Comparison of ENCODE assay signal across 28 cellular contexts in the genomic region with DNA sequence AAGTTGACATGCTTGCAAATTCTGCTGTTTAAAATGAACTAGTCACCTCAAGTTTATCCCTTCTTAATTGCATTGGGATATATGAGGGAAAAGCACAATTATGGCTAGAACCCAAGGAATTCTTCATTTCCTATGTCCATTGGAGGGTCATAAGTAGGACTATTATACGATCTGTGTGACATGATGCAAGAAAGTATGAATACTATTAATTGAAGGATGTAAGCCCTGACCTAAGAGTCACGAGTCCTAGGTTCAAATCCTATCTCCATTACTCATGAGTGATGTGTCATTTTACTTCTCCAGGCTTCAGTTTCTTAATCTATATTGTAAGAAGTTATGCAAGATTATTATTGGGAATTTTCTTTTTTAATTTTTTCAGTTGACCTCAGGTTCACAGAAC.
"Had no signal": no experiment of that assay in that cellular context is flagged by ENCODE, and none has a peak within 500 bp of the region (broad histone marks: within the 10 kb centered on the region; RNA-seq: fewer than 3 reads in every experiment).

No MANE protein-coding gene starts in this region.

- H3K4me1 ChIP-seq: adrenal gland, esophagus squamous epithelium, gastroesophageal sphincter, pancreas, prostate gland, sigmoid colon, upper lobe of left lung, vagina had no signal

- DNase-seq: activated CD4-positive, alpha-beta T cell treated with anti-CD3 and anti-CD28 coated beads for 36 hours; activated CD4-positive, CD25-positive, alpha-beta regulatory T cell; activated CD8-positive, alpha-beta memory T cell treated with anti-CD3 and anti-CD28 coated beads for 24 hours; activated effector memory CD4-positive, alpha-beta T cell treated with anti-CD3 and anti-CD28 coated beads, Interleukin-2, amount 50 U/mL, for 16 hours; activated naive CD4-positive, alpha-beta T cell treated with anti-CD3 and anti-CD28 coated beads for 36 hours; activated naive CD8-positive, alpha-beta T cell treated with anti-CD3 and anti-CD28 coated beads for 36 hours; adrenal gland; aorta; caudate nucleus; endodermal cell; esophagus squamous epithelium; left colon; midbrain; naive thymus-derived CD4-positive, alpha-beta T cell; pancreas; retina; sigmoid colon; stimulated activated CD4-positive, alpha-beta T cell treated with anti-CD3 and anti-CD28 coated beads, Interleukin-1b, Interleukin-23, amount 100 ng/mL, for 48 hours; stimulated activated CD4-positive, alpha-beta T cell treated with anti-CD3 and anti-CD28 coated beads, Interleukin-4, amount 100 ng/mL, for 4 hours; stimulated activated CD8-positive, alpha-beta memory T cell treated with anti-CD3 and anti-CD28 coated beads, Interleukin-4, amount 100 ng/mL, for 48 hours; stimulated activated naive CD8-positive, alpha-beta T cell treated with anti-CD3 and anti-CD28 coated beads, Interleukin-15, amount 100 ng/mL, for 72 hours; substantia nigra; upper lobe of left lung had no signal

- H3K9me3 ChIP-seq: adrenal gland, esophagus squamous epithelium, gastroesophageal sphincter, pancreas, prostate gland, sigmoid colon, upper lobe of left lung, vagina had no signal

- H3K4me3 ChIP-seq: adrenal gland, esophagus squamous epithelium, gastroesophageal sphincter, hepatocyte, pancreas, prostate gland, sigmoid colon, smooth muscle cell, upper lobe of left lung, vagina had no signal

- H3K27ac ChIP-seq: adrenal gland, esophagus squamous epithelium, gastroesophageal sphincter, hepatocyte, pancreas, prostate gland, sigmoid colon, upper lobe of left lung, vagina had no signal

- H3K4me2 ChIP-seq: hepatocyte, smooth muscle cell had no signal

- H3K27me3 ChIP-seq: adrenal gland, esophagus squamous epithelium, gastroesophageal sphincter, hepatocyte, pancreas, sigmoid colon, upper lobe of left lung, vagina had no signal

- H3K36me3 ChIP-seq: adrenal gland, esophagus squamous epithelium, gastroesophageal sphincter, pancreas, prostate gland, sigmoid colon, upper lobe of left lung, vagina had no signal

- H2AFZ ChIP-seq: hepatocyte had no signal
